In the genomic region with DNA sequence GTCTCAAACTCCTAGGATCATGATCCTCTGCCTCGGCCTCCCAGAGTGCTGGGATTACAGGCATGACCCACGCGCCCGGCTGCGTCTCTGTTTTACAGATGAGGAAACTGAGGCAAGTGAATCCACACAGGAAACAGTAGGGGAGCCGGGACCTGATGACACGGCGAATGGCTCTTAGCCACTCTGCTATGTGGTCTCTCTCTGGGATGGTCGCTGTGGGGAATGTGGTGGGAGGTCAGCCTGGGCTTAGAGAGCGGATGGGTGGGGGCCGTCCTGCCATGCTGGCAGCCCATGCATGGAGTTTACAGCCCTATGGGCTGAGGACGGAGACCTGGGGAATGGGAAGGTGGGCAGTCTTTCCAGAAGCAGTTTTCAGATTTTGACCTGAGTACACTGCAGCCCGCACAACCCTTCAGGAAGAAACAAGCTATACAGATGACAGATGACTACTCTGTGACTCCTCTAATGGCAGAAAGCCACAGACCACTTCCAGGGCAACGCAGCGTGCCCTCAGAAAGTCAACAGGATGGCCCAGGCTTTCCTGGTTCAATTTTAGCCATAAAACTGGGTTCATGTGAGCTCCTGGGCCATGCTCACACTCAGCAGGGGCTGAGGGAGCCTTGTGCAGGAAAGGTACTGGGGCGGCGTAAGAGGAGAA, we compare ENCODE assay signal across 13 cellular contexts.
DNase-seq lines count a peak whose midpoint lies in the region; FAIRE-seq and TF ChIP-seq lines count a peak whose summit lies in the region.
"Had no signal": no experiment of that assay in that cellular context is flagged by ENCODE, and none has a peak within 500 bp of the region (broad histone marks: within the 10 kb centered on the region; RNA-seq: fewer than 3 reads in every experiment).

No MANE protein-coding gene starts in this region.

- POLR2A ChIA-PET in endothelial cell of umbilical vein (lab: Charles Lee): interaction anchor here (0.6 kb wide), 1 partner anchor 257 kb away, joined by 3 read pairs; no protein-coding TSS in a partner anchor

- WGBS in spleen, 5 donors: 81 to 86% (median 82%) methylated on average over 16 to 17 of the region's 17 CpGs
- WGBS in transverse colon (ENCODE audit: low coverage in 1 of 2), 2 donors: 92% methylated on average over 17 of the region's 17 CpGs; no CpG with 5 or more reads in 1 of the 2 donors

- H3K27ac ChIP-seq in endothelial cell of umbilical vein (ENCODE audit: insufficient read depth, low read depth, low read length): no peak overlapping the region
- H3K27ac ChIP-seq in spleen: no peak overlapping the region
- no peak overlapping the region for H3K27ac ChIP-seq in transverse colon
- H3K27ac ChIP-seq: left lung, SJSA1 had no signal

- H3K36me3 ChIP-seq in endothelial cell of umbilical vein (ENCODE audit: control insufficient read depth in 2 of 2, extremely low read depth in 1 of 2, insufficient read depth in 2 of 2, low read length in 2 of 2) (no peaks in the 10 kb centered on the region), spleen (peaks cover 0 to 86% (median 3%) of the 10 kb centered on the region in 6 donors), transverse colon (no peaks in the 10 kb centered on the region)
- H3K36me3 ChIP-seq: SJSA1 had no signal

- H3K9ac ChIP-seq in endothelial cell of umbilical vein (replicated peaks; ENCODE audit: extremely low read depth, insufficient read depth, low read length): no peak overlapping the region

- H3K27me3 ChIP-seq in endothelial cell of umbilical vein (ENCODE audit: control insufficient read depth in 2 of 2, insufficient read depth in 2 of 2, low read length in 2 of 2) (no peaks in the 10 kb centered on the region), spleen (replicated peaks in 1 of 7) (no peaks in the 10 kb centered on the region), transverse colon (no peaks in the 10 kb centered on the region)
- H3K27me3 ChIP-seq: left lung, SJSA1 had no signal

- TF ChIP-seq EP300 in transverse colon (IDR thresholded peaks at IDR 0.05; ENCODE audit: low read depth): no peak

- intact Hi-C loops in endothelial cell of umbilical vein (cut with micrococcal nuclease): no loop called here
- intact Hi-C loops in spleen (cut with DNase I; ENCODE audit: low total_unique reads): no loop called here
- intact Hi-C loops in transverse colon (cut with DNase I; ENCODE audit: low total_unique reads): no loop called here

- no peaks in the 10 kb centered on the region for H3K9me3 ChIP-seq in endothelial cell of umbilical vein (replicated peaks; ENCODE audit: control insufficient read depth, insufficient read depth, low read length)
- no peaks in the 10 kb centered on the region for H3K9me3 ChIP-seq in spleen
- no peaks in the 10 kb centered on the region for H3K9me3 ChIP-seq in transverse colon
- H3K9me3 ChIP-seq: left lung, SJSA1 had no signal

- no TSS peak for BruUV-seq in endothelial cell of umbilical vein (replicated peaks; lab: Mats Ljungman, UMichigan)

- H3K4me3 ChIP-seq in endothelial cell of umbilical vein (replicated peaks in 1 of 3; ENCODE audit: insufficient read depth in 1 of 3, low read depth in 1 of 3, low read length in 3 of 3): no peak overlapping the region
- no peak overlapping the region for H3K4me3 ChIP-seq in spleen
- H3K4me3 ChIP-seq in transverse colon: no peak overlapping the region
- H3K4me3 ChIP-seq: left lung, SJSA1 had no signal

- no peaks in the 10 kb centered on the region for H4K20me1 ChIP-seq in endothelial cell of umbilical vein (replicated peaks; ENCODE audit: control insufficient read depth, extremely low read depth, insufficient read depth, low read length)

- no peaks in the 10 kb centered on the region for H3K9me1 ChIP-seq in endothelial cell of umbilical vein (replicated peaks; ENCODE audit: control insufficient read depth, extremely low read depth, insufficient read depth, low read length)

- FAIRE-seq in RCC 7860 (lab: Jason Lieb, UNC) (peak; percentile 59), endothelial cell of umbilical vein (lab: Jason Lieb, UNC) (no peak)

- H3K4me2 ChIP-seq in endothelial cell of umbilical vein (ENCODE audit: insufficient read depth, low read length): no peak overlapping the region

- DNase-seq in activated T-cell treated with anti-CD3 and anti-CD28 coated beads for 48 hours (ENCODE audit: low read depth) (peak; percentile 6), RCC 7860 (ENCODE audit: low spot score) (peak; percentile 64), endothelial cell of umbilical vein (ENCODE audit: low read depth, low spot score) (no peak), spleen (peak; percentile 36), NCI-H510A (lab: John Stamatoyannopoulos, UW) (no peak), transverse colon (no peak), activated gamma-delta T cell (lab: John Stamatoyannopoulos, UW) (no peak)
- DNase-seq in activated T-cell treated with anti-CD3 and anti-CD28 coated beads, Interleukin-2, amount 50 U/mL, for 1 hour: no peak
- DNase-seq: DND-41; NCI-H748 treated with DMSO at 0.1 percent for 48 hours; stimulated activated CD4-positive, alpha-beta T cell treated with anti-CD3 and anti-CD28 coated beads, Interleukin-12 subunit alpha, Interleukin-12 subunit beta, amount 100 ng/mL, for 4 hours had no signal

- TF ChIP-seq POLR2A in endothelial cell of umbilical vein (IDR thresholded peaks at IDR 0.05; ENCODE audit: low read depth, low read length) (no peak), spleen (IDR thresholded peaks at IDR 0.05) (no peak), transverse colon (IDR thresholded peaks at IDR 0.05) (no peak)

- H3K79me2 ChIP-seq in endothelial cell of umbilical vein (ENCODE audit: control insufficient read depth, insufficient read depth, low read length): no peaks in the 10 kb centered on the region

- dilution Hi-C loops in endothelial cell of umbilical vein (cut with MboI; ENCODE audit: extremely low pct_ligation_motif_present, low sequenced_read_pairs): no loop called here

- H3K4me1 ChIP-seq in endothelial cell of umbilical vein (ENCODE audit: control insufficient read depth, extremely low read depth, insufficient read depth, low read length) (peaks cover 6% of the 10 kb centered on the region), spleen (peaks cover 0 to 2% (median 0%) of the 10 kb centered on the region in 6 donors), transverse colon (no peaks in the 10 kb centered on the region)
- H3K4me1 ChIP-seq: SJSA1 had no signal

- CTCF ChIA-PET in endothelial cell of umbilical vein (lab: Charles Lee): interaction anchor here (1.7 kb wide), 1 partner anchor 294 kb away, joined by 4 read pairs; no protein-coding TSS in a partner anchor

- in situ Hi-C loops in transverse colon (cut with MboI; ENCODE audit: low pct_ligation_motif_present in 1 of 4, low pct_unique_long_range_greater_than_20kb in 1 of 4, low sequenced_read_pairs in 3 of 4): no loop called here

- no peak overlapping the region for H2AFZ ChIP-seq in endothelial cell of umbilical vein (ENCODE audit: low read depth, low read length)

- TF ChIP-seq CTCF in endothelial cell of umbilical vein (IDR thresholded peaks at IDR 0.05; ENCODE audit: extremely low read depth in 1 of 2, insufficient read depth in 1 of 2, low read depth in 1 of 2, low read length in 2 of 2): no peak
- no peak for TF ChIP-seq CTCF in spleen (IDR thresholded peaks at IDR 0.05 in 8 of 11, conservative IDR thresholded peaks at IDR 0.05 in 3 of 11)
- TF ChIP-seq CTCF in transverse colon (IDR thresholded peaks at IDR 0.05): no peak

TF ChIP-seq in endothelial cell of umbilical vein, 7 proteins besides CTCF, POLR2A, EP300 and RAD21:
- TF ChIP-seq GATA2 (IDR thresholded peaks at IDR 0.05; ENCODE audit: insufficient read depth, insufficient read length, low read depth, low read length) (no peak), POLR2AphosphoS5 (IDR thresholded peaks at IDR 0.05; ENCODE audit: insufficient read depth, low read depth, low read length) (peak; percentile 40), JUN (IDR thresholded peaks at IDR 0.05; ENCODE audit: borderline replicate concordance, insufficient read depth, insufficient read length, low read depth) (no peak), MYC (IDR thresholded peaks at IDR 0.05; ENCODE audit: low read depth, low read length) (no peak), FOS (IDR thresholded peaks at IDR 0.05; ENCODE audit: borderline replicate concordance, insufficient read depth, low read length) (peak; percentile 64), EZH2 (IDR thresholded peaks at IDR 0.05; ENCODE audit: borderline replicate concordance, low read depth, low read length, severe bottlenecking) (no peak)
- TF ChIP-seq, protein P1, sequence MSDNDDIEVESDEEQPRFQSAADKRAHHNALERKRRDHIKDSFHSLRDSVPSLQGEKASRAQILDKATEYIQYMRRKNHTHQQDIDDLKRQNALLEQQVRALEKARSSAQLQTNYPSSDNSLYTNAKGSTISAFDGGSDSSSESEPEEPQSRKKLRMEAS (IDR thresholded peaks at IDR 0.05; ENCODE audit: insufficient read depth, insufficient read length): no peak

Comparison
In these comparisons a context has a peak if more than half of its experiments do, and no peak if none do; other contexts are left out.
1. DNase-seq: peak in activated T-cell treated with anti-CD3 and anti-CD28 coated beads for 48 hours (single experiment), RCC 7860 (single experiment) and spleen (single experiment); none in activated T-cell treated with anti-CD3 and anti-CD28 coated beads, Interleukin-2, amount 50 U/mL, for 1 hour (single experiment), endothelial cell of umbilical vein (single experiment), NCI-H510A (single experiment), transverse colon (single experiment) and activated gamma-delta T cell (single experiment).